ENCODE assay signal across 15 cellular contexts in the genomic region with DNA sequence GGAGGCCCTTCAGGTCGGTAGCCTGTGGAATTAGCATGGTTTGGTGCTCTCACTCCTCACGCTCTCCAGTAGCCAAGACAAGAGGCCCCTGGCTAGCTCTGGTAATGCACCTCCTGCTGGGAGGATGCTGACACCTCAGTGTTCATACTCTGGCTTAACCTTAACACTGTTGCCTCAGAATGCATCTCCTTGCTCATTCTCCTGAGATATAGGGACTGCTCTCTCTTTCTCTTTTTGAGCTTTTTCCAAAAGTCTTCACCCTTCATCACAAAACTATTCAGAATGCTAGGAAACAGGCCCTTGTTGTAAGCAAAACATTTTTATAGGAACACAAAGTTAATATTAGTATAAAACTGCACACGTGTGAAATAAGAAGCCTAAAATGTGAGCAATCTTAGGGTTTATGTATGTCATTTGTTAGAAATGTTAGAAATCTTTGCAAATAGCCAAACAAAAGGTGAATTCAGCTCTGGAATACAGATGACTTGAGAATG. TPM values are rescaled to one million over a fixed set of nuclear protein-coding genes. Genes with fewer than 3 reads are reported as not detected.
A peak's percentile ranks its signal among the peaks of the same experiment; 100 is the strongest.
DNase-seq lines count a peak whose midpoint lies in the region; TF ChIP-seq lines count a peak whose summit lies in the region.
"Had no signal": no experiment of that assay in that cellular context is flagged by ENCODE, and none has a peak within 500 bp of the region (broad histone marks: within the 10 kb centered on the region; RNA-seq: fewer than 3 reads in every experiment).

No MANE protein-coding gene starts in this region.

- H3K4me3 Mint-ChIP-seq in osteocyte (ENCODE audit: unreplicated experiment), result no peak overlapping the region
- H3K4me3 Mint-ChIP-seq: H9 had no signal

- H3K36me3 Mint-ChIP-seq in osteocyte (ENCODE audit: unreplicated experiment), result no peaks in the 10 kb centered on the region

- no peaks in the 10 kb centered on the region for H3K9me3 ChIP-seq in esophagus (ENCODE audit: control insufficient read depth in 2 of 2, insufficient read depth in 1 of 2, low read depth in 1 of 2, low read length in 1 of 2)

- DNase-seq in ELF-1 (ENCODE audit: low read depth, low spot score) (peak; percentile 66), HuH-7.5 (ENCODE audit: low spot score) (peak; percentile 54), osteocyte (ENCODE audit: extremely low spot score, unreplicated experiment) (no peak), activated gamma-delta T cell treated with Interleukin-2 at 50 U/mL for 16 hours (no peak), COLO668 (lab: John Stamatoyannopoulos, UW; ENCODE audit: unreplicated experiment) (no peak), hepatic stellate cell (ENCODE audit: low spot score) (no peak), LoVo (ENCODE audit: low spot score) (no peak)
- DNase-seq: activated CD8-positive, alpha-beta memory T cell treated with anti-CD3 and anti-CD28 coated beads for 24 hours; amniotic stem cell; DMS79 treated with DMSO at 0.1 percent for 48 hours; H9; NK-92 treated with Interleukin-12 subunit alpha and Interleukin-12 subunit beta, amount 100 ng/mL, for 24 hours; stimulated activated CD4-positive, alpha-beta T cell treated with anti-CD3 and anti-CD28 coated beads, Interleukin-2, amount 100 ng/mL, for 48 hours; T-helper 1 cell had no signal

- TF ChIP-seq CTCF in osteocyte (IDR thresholded peaks at IDR 0.05), result no peak

- peak overlapping the region; percentile 1 to 11 for H3K27ac ChIP-seq in esophagus (ENCODE audit: low read depth in 2 of 2, low read length in 1 of 2)

- H3K36me3 ChIP-seq in esophagus (ENCODE audit: control insufficient read depth in 2 of 2, insufficient read depth in 2 of 2, low read length in 1 of 2), result no peaks in the 10 kb centered on the region

- no peak overlapping the region for H3K4me3 ChIP-seq in esophagus (ENCODE audit: low read depth in 1 of 2, low read length in 2 of 2)

- WGBS in esophagus, 2 donors, result 56 to 61% methylated on average over 3 of the region's 3 CpGs

- no peaks in the 10 kb centered on the region for H3K27me3 ChIP-seq in esophagus (ENCODE audit: control insufficient read depth in 1 of 2, insufficient read depth in 2 of 2, low read length in 2 of 2)

- no peaks in the 10 kb centered on the region for H3K27me3 Mint-ChIP-seq in osteocyte (ENCODE audit: unreplicated experiment)

- peak overlapping the region; percentile 72 for H3K27ac Mint-ChIP-seq in osteocyte (ENCODE audit: unreplicated experiment)

- H3K9me3 Mint-ChIP-seq in osteocyte (ENCODE audit: unreplicated experiment), result no peaks in the 10 kb centered on the region

- H3K4me1 Mint-ChIP-seq in osteocyte (ENCODE audit: unreplicated experiment), result peaks cover 14% of the 10 kb centered on the region

- no peaks in the 10 kb centered on the region for H3K4me1 ChIP-seq in esophagus (ENCODE audit: control insufficient read depth in 2 of 2, insufficient read depth in 2 of 2, low read length in 1 of 2)

RNA-seq across cellular contexts. Expression of a gene that starts 17.3 kb away (rescaled TPM):
- polyA plus RNA-seq in esophagus, result 100 to 1,000 TPM in 1 of 2 donors, 10 to 100 TPM in 1; 79.1 to 142 TPM
- 9.0 and 9.2 TPM in 2 replicates for total RNA-seq in osteocyte

RNA-seq across cellular contexts. Expression of a gene that starts 55.9 kb away (rescaled TPM):
- polyA plus RNA-seq in esophagus, result 10 to 100 TPM; 19.1 to 20.3 TPM
- total RNA-seq in osteocyte, result 49.4 and 58.6 TPM in 2 replicates

Comparison
In these comparisons a context has a peak if more than half of its experiments do, and no peak if none do; other contexts are left out.
1. DNase-seq: peak in ELF-1 (single experiment) and HuH-7.5 (single experiment); none in osteocyte (single experiment), activated gamma-delta T cell treated with Interleukin-2 at 50 U/mL for 16 hours (single experiment), COLO668 (single experiment), hepatic stellate cell (single experiment) and LoVo (single experiment).